In the genomic region with DNA sequence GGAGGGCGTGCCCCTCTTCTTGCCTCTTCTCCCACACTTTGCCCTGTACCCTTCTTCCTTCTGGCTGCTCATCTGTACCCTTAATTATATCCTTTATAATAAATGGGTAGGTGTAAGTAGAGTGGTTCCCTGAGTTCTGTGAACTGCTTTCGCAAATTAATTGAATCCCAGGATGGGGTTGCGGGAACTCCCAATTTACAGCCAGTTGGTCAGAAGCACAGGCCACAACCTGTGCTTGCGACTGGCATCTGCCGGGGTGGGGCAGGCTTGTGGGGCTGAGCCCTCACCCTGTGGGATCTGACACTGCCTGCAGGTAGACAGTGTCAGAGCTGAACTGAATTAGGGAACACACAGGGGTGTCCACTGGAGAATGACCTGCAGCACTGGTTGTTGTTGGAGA, we compare ENCODE assay signal across 20 cellular contexts.
"Had no signal": no experiment of that assay in that cellular context is flagged by ENCODE, and none has a peak within 500 bp of the region (broad histone marks: within the 10 kb centered on the region; RNA-seq: fewer than 3 reads in every experiment).

No MANE protein-coding gene starts in this region.

- ATAC-seq: activated T-cell treated with anti-CD3 and anti-CD28 coated beads, Interleukin-2, amount 50 U/mL, for 4 hours; right lobe of liver; stimulated activated naive B cell treated with anti-CD40 and anti-IgM and Interleukin-4, amounts not matched to agents 10 μg/mL and 1 μg/mL and 100 μg/mL, for 72 hours; WTC11 had no signal

- DNase-seq: activated CD4-positive, alpha-beta T cell treated with anti-CD3 and anti-CD28 coated beads, Interleukin-2, amount 50 U/mL, for 4 hours; activated CD8-positive, alpha-beta memory T cell treated with anti-CD3 and anti-CD28 coated beads for 24 hours; activated CD8-positive, alpha-beta memory T cell treated with anti-CD3 and anti-CD28 coated beads, Interleukin-2, amount 50 U/mL, for 48 hours; activated naive CD4-positive, alpha-beta T cell; activated T-cell treated with anti-CD3 and anti-CD28 coated beads, Interleukin-2, amount 50 U/mL, for 4 hours; adrenal gland; erythroblast; midbrain; right lobe of liver; small intestine; stimulated activated CD8-positive, alpha-beta memory T cell treated with anti-CD3 and anti-CD28 coated beads, Interleukin-4, amount 100 ng/mL, for 48 hours; stimulated activated naive B cell treated with anti-CD40 and anti-IgM and Interleukin-4, amounts not matched to agents 10 μg/mL and 1 μg/mL and 100 μg/mL, for 72 hours; T1000; transverse colon; uterus had no signal

- H3K4me3 ChIP-seq: adrenal gland, ascending aorta, coronary artery, left lung, lung, right lobe of liver, transverse colon, uterus had no signal

- H3K9me3 ChIP-seq: adrenal gland, ascending aorta, left lung, right lobe of liver, transverse colon, uterus had no signal

- H3K36me3 ChIP-seq: adrenal gland, ascending aorta, left lung, right lobe of liver, transverse colon, uterus had no signal

- H3K27me3 ChIP-seq: ascending aorta, right lobe of liver, uterus had no signal

- H3K4me1 ChIP-seq: adrenal gland, ascending aorta had no signal

- H3K27ac ChIP-seq: adrenal gland, ascending aorta, coronary artery, left lung, right lobe of liver, transverse colon, uterus had no signal
